29 cellular contexts compared by ENCODE assay signal in genomic region chr11:112599861-112600533, GRCh38.
"Had no signal": no experiment of that assay in that cellular context is flagged by ENCODE, and none has a peak within 500 bp of the region (broad histone marks: within the 10 kb centered on the region; RNA-seq: fewer than 3 reads in every experiment).

No MANE protein-coding gene starts in this region.

- H3K27me3 ChIP-seq: ascending aorta had no signal

- H3K9ac ChIP-seq: KMS-11 had no signal

- H3K4me1 ChIP-seq: ascending aorta had no signal

- H3K4me3 ChIP-seq: ascending aorta had no signal

- DNase-seq: activated CD4-positive, alpha-beta memory T cell treated with anti-CD3 and anti-CD28 coated beads, Interleukin-2, amount 10 ng/mL, durations not matched to agents 7 days and 5 days; activated CD4-positive, alpha-beta T cell treated with anti-CD3 and anti-CD28 coated beads for 1 hour; activated CD4-positive, alpha-beta T cell treated with anti-CD3 and anti-CD28 coated beads for 48 hours; activated CD4-positive, CD25-positive, alpha-beta regulatory T cell; activated CD8-positive, alpha-beta memory T cell treated with anti-CD3 and anti-CD28 coated beads for 24 hours; activated CD8-positive, alpha-beta memory T cell treated with anti-CD3 and anti-CD28 coated beads, Interleukin-2, amount 10 ng/mL, durations not matched to agents 7 days and 5 days; activated CD8-positive, alpha-beta memory T cell treated with anti-CD3 and anti-CD28 coated beads, Interleukin-2, amount 50 U/mL, for 48 hours; activated effector memory CD4-positive, alpha-beta T cell treated with anti-CD3 and anti-CD28 coated beads, Interleukin-2, amount 50 U/mL, for 16 hours; activated naive CD4-positive, alpha-beta T cell; activated naive CD4-positive, alpha-beta T cell treated with anti-CD3 and anti-CD28 coated beads, Interleukin-2, amount 50 U/mL, for 16 hours; activated naive CD8-positive, alpha-beta T cell treated with anti-CD3 and anti-CD28 coated beads for 36 hours; activated T-cell treated with anti-CD3 and anti-CD28 coated beads, Interleukin-2, amount 50 U/mL, for 48 hours; amygdala; caudate nucleus; NCI-H1092 treated with DMSO at 0.1 percent for 48 hours; NCI-H1417; NCI-H187; NCI-H2029 treated with DMSO at 0.1 percent for 48 hours; NCI-H2171 treated with DMSO at 0.1 percent for 48 hours; NCI-H345; NCI-H524 treated with DMSO at 0.1 percent for 48 hours; Right ventricle myocardium superior; SW 1271; T-helper 1 cell; T-helper 2 cell; T-helper 9 cell; WERI-Rb-1 had no signal

- H3K4me2 ChIP-seq: KMS-11 had no signal

- H3K27ac ChIP-seq: ascending aorta, KMS-11, WERI-Rb-1 had no signal

- ATAC-seq: activated CD8-positive, alpha-beta memory T cell treated with anti-CD3 and anti-CD28 coated beads, Interleukin-2, amount 10 ng/mL, durations not matched to agents 7 days and 5 days had no signal

- H3K9me3 ChIP-seq: ascending aorta had no signal

- H3K36me3 ChIP-seq: ascending aorta, WERI-Rb-1 had no signal
